19 cellular contexts compared by ENCODE assay signal in genomic region chr1:44870096-44870495, GRCh38.
"Had no signal": no experiment of that assay in that cellular context is flagged by ENCODE, and none has a peak within 500 bp of the region (broad histone marks: within the 10 kb centered on the region; RNA-seq: fewer than 3 reads in every experiment).

No MANE protein-coding gene starts in this region.

- H3K4me3 Mint-ChIP-seq: naive thymus-derived CD8-positive, alpha-beta T cell; stimulated activated naive B cell treated with anti-CD40 and anti-IgM and Interleukin-4, amounts not matched to agents 10 μg/mL and 1 μg/mL and 100 μg/mL, for 72 hours; stimulated activated naive CD8-positive, alpha-beta T cell treated with anti-CD3 and anti-CD28 coated beads, Interleukin-15, amount 100 ng/mL, for 72 hours had no signal

- H3K27ac ChIP-seq: gastrocnemius medialis, heart right ventricle, skin epidermis, testis, tibial nerve had no signal

- H3K4me1 Mint-ChIP-seq: stimulated activated naive B cell treated with anti-CD40 and anti-IgM and Interleukin-4, amounts not matched to agents 10 μg/mL and 1 μg/mL and 100 μg/mL, for 72 hours; stimulated activated naive CD8-positive, alpha-beta T cell treated with anti-CD3 and anti-CD28 coated beads, Interleukin-15, amount 100 ng/mL, for 72 hours had no signal

- H3K27me3 Mint-ChIP-seq: naive thymus-derived CD8-positive, alpha-beta T cell; stimulated activated naive B cell treated with anti-CD40 and anti-IgM and Interleukin-4, amounts not matched to agents 10 μg/mL and 1 μg/mL and 100 μg/mL, for 72 hours; stimulated activated naive CD8-positive, alpha-beta T cell treated with anti-CD3 and anti-CD28 coated beads, Interleukin-15, amount 100 ng/mL, for 72 hours had no signal

- DNase-seq: effector memory CD4-positive, alpha-beta T cell; gastrocnemius medialis; heart right ventricle; hypothalamus; kidney glomerular epithelial cell; mammary epithelial cell; mucosa of descending colon; naive thymus-derived CD8-positive, alpha-beta T cell; occipital lobe; stimulated activated CD4-positive, alpha-beta T cell treated with anti-CD3 and anti-CD28 coated beads, Interleukin-2, amount 100 ng/mL, for 24 hours; stimulated activated CD4-positive, alpha-beta T cell treated with anti-CD3 and anti-CD28 coated beads, Interleukin-4, amount 100 ng/mL, for 4 hours; stimulated activated naive B cell treated with anti-CD40 and anti-IgM and Interleukin-4, amounts not matched to agents 10 μg/mL and 1 μg/mL and 100 μg/mL, for 72 hours; stimulated activated naive CD8-positive, alpha-beta T cell treated with anti-CD3 and anti-CD28 coated beads, Interleukin-15, amount 100 ng/mL, for 72 hours; testis had no signal

- H3K9me3 Mint-ChIP-seq: naive thymus-derived CD8-positive, alpha-beta T cell; stimulated activated naive B cell treated with anti-CD40 and anti-IgM and Interleukin-4, amounts not matched to agents 10 μg/mL and 1 μg/mL and 100 μg/mL, for 72 hours; stimulated activated naive CD8-positive, alpha-beta T cell treated with anti-CD3 and anti-CD28 coated beads, Interleukin-15, amount 100 ng/mL, for 72 hours had no signal

- H3K27ac Mint-ChIP-seq: stimulated activated naive B cell treated with anti-CD40 and anti-IgM and Interleukin-4, amounts not matched to agents 10 μg/mL and 1 μg/mL and 100 μg/mL, for 72 hours had no signal

- ATAC-seq: esophagus mucosa; gastrocnemius medialis; heart right ventricle; left lobe of liver; mucosa of descending colon; naive thymus-derived CD8-positive, alpha-beta T cell; sciatic nerve; stimulated activated naive B cell treated with anti-CD40 and anti-IgM and Interleukin-4, amounts not matched to agents 10 μg/mL and 1 μg/mL and 100 μg/mL, for 72 hours; stimulated activated naive CD8-positive, alpha-beta T cell treated with anti-CD3 and anti-CD28 coated beads, Interleukin-15, amount 100 ng/mL, for 72 hours had no signal
